In genomic region chr11:2921261-2921660, GRCh38 we compare ENCODE assay signal across 33 cellular contexts. TPM values are rescaled to one million over a fixed set of nuclear protein-coding genes. Genes with fewer than 3 reads are reported as not detected.
"Had no signal": no experiment of that assay in that cellular context is flagged by ENCODE, and none has a peak within 500 bp of the region (broad histone marks: within the 10 kb centered on the region; RNA-seq: fewer than 3 reads in every experiment).

No MANE protein-coding gene starts in this region.

- H3K27me3 ChIP-seq: ascending aorta, breast epithelium, colonic mucosa, esophagus squamous epithelium had no signal

- DNase-seq: activated B cell treated with CpG ODN at 0.5 μM for 24 hours; activated CD4-positive, alpha-beta T cell treated with anti-CD3 and anti-CD28 coated beads for 48 hours; activated CD4-positive, alpha-beta T cell treated with anti-CD3 and anti-CD28 coated beads, Interleukin-2, amount 50 U/mL, for 1 hour; activated CD4-positive, alpha-beta T cell treated with anti-CD3 and anti-CD28 coated beads, Interleukin-2, amount 50 U/mL, for 48 hours; activated CD8-positive, alpha-beta memory T cell treated with anti-CD3 and anti-CD28 coated beads for 24 hours; activated CD8-positive, alpha-beta T cell treated with anti-CD3 and anti-CD28 coated beads for 36 hours; activated effector memory CD4-positive, alpha-beta T cell treated with Interleukin-2 at 50 U/mL for 16 hours; activated gamma-delta T cell treated with Interleukin-2 at 50 U/mL for 16 hours; activated naive CD4-positive, alpha-beta T cell treated with anti-CD3 and anti-CD28 coated beads, Interleukin-2, amount 50 U/mL, for 16 hours; activated naive CD4-positive, alpha-beta T cell treated with Interleukin-2 at 50 U/mL for 16 hours; activated T-cell treated with anti-CD3 and anti-CD28 coated beads, Interleukin-2, amount 50 U/mL, for 4 hours; central memory CD4-positive, alpha-beta T cell; cerebellar nuclear complex; colonic mucosa; effector CD8-positive, alpha-beta T cell; esophagus squamous epithelium; foreskin melanocyte; T-helper 1 cell; T-helper 17 cell; T1000; WERI-Rb-1 had no signal

- H3K36me3 ChIP-seq: ascending aorta, breast epithelium, cardiac muscle cell, colonic mucosa, esophagus squamous epithelium, gastroesophageal sphincter, WERI-Rb-1 had no signal

- H3K9me3 Mint-ChIP-seq: activated B cell treated with CpG ODN at 0.5 μM for 24 hours; activated T-cell treated with anti-CD3 and anti-CD28 coated beads, Interleukin-2, amount 50 U/mL, for 4 hours; activated T-helper 17 cell treated with anti-CD3 and anti-CD28 coated beads, Interleukin-2, amount 50 U/mL, for 72 hours; T-helper 2 cell treated with Interferon-gamma antibody and Interleukin-4, amounts not matched to agents 5 μg/mL and 100 μg/mL, for 36 hours had no signal

- H3K27me3 Mint-ChIP-seq: activated naive CD8-positive, alpha-beta T cell; activated T-helper 17 cell treated with anti-CD3 and anti-CD28 coated beads, Interleukin-2, amount 50 U/mL, for 72 hours; T-helper 17 cell had no signal

- FAIRE-seq: endometrium, endothelial cell of umbilical vein had no signal

- H3K4me3 ChIP-seq: ascending aorta, breast epithelium, cardiac muscle cell, colonic mucosa, esophagus squamous epithelium, gastroesophageal sphincter had no signal

- H3K4me1 ChIP-seq: ascending aorta, gastroesophageal sphincter had no signal

- H3K4me3 Mint-ChIP-seq: activated B cell treated with CpG ODN at 0.5 μM for 24 hours; activated CD8-positive, alpha-beta T cell treated with anti-CD3 and anti-CD28 coated beads for 36 hours; activated naive CD8-positive, alpha-beta T cell; activated T-cell treated with anti-CD3 and anti-CD28 coated beads, Interleukin-2, amount 50 U/mL, for 4 hours; activated T-helper 17 cell treated with anti-CD3 and anti-CD28 coated beads, Interleukin-2, amount 50 U/mL, for 72 hours; brain; T-helper 17 cell; T-helper 2 cell treated with Interferon-gamma antibody and Interleukin-4, amounts not matched to agents 5 μg/mL and 100 μg/mL, for 36 hours had no signal

- H3K27ac Mint-ChIP-seq: activated B cell treated with CpG ODN at 0.5 μM for 24 hours; activated CD8-positive, alpha-beta T cell treated with anti-CD3 and anti-CD28 coated beads for 36 hours; activated naive CD8-positive, alpha-beta T cell; activated T-helper 17 cell treated with anti-CD3 and anti-CD28 coated beads, Interleukin-2, amount 50 U/mL, for 72 hours; brain; T-helper 17 cell; T-helper 2 cell treated with Interferon-gamma antibody and Interleukin-4, amounts not matched to agents 5 μg/mL and 100 μg/mL, for 36 hours had no signal

- ATAC-seq: activated CD4-positive, CD25-positive, alpha-beta regulatory T cell treated with anti-CD3 and anti-CD28 coated beads, Interleukin-2, amount 50 U/mL, for 24 hours; activated CD8-positive, alpha-beta T cell treated with anti-CD3 and anti-CD28 coated beads for 36 hours; activated T-cell treated with anti-CD3 and anti-CD28 coated beads, Interleukin-2, amount 50 U/mL, for 4 hours; activated T-helper 17 cell treated with anti-CD3 and anti-CD28 coated beads, Interleukin-2, amount 50 U/mL, for 72 hours; gastroesophageal sphincter; T-helper 17 cell had no signal

- H3K4me1 Mint-ChIP-seq: activated B cell treated with CpG ODN at 0.5 μM for 24 hours; activated T-helper 17 cell treated with anti-CD3 and anti-CD28 coated beads, Interleukin-2, amount 50 U/mL, for 72 hours; brain had no signal

- H3K36me3 Mint-ChIP-seq: activated naive CD8-positive, alpha-beta T cell; brain had no signal

- H3K9me3 ChIP-seq: ascending aorta, breast epithelium, colonic mucosa, esophagus squamous epithelium, gastroesophageal sphincter had no signal

- H3K27ac ChIP-seq: ascending aorta, breast epithelium, cardiac muscle cell, colonic mucosa, epithelial cell of prostate, esophagus squamous epithelium, gastroesophageal sphincter, WERI-Rb-1 had no signal

RNA-seq across cellular contexts. Expression of gene PHLDA2, which starts 8.0 kb away (rescaled TPM):
- total RNA-seq: ascending aorta had no signal
